In genomic region chr5:2284678-2285077, GRCh38 we compare ENCODE assay signal across 20 cellular contexts.
"Had no signal": no experiment of that assay in that cellular context is flagged by ENCODE, and none has a peak within 500 bp of the region (broad histone marks: within the 10 kb centered on the region; RNA-seq: fewer than 3 reads in every experiment).

No MANE protein-coding gene starts in this region.

- H3K36me3 ChIP-seq: esophagus squamous epithelium, gastrocnemius medialis, heart right ventricle, left lung had no signal

- H3K4me3 ChIP-seq: coronary artery, esophagus squamous epithelium, gastrocnemius medialis, heart right ventricle, left lung, lung had no signal

- H3K9me3 ChIP-seq: esophagus squamous epithelium, gastrocnemius medialis, heart right ventricle, left lung had no signal

- H3K4me1 ChIP-seq: esophagus squamous epithelium, gastrocnemius medialis, heart right ventricle, left lung had no signal

- H3K27me3 ChIP-seq: esophagus squamous epithelium, gastrocnemius medialis, heart right ventricle had no signal

- DNase-seq: effector CD8-positive, alpha-beta T cell; effector memory CD8-positive, alpha-beta T cell; endodermal cell; erythroblast; esophagus squamous epithelium; foreskin fibroblast; foreskin melanocyte; gastrocnemius medialis; glutamatergic neuron; head of caudate nucleus; heart right ventricle; hippocampal formation; left cardiac atrium; left lung; left ventricle myocardium superior; mammary epithelial cell; midbrain had no signal

- H3K27ac ChIP-seq: coronary artery, epithelial cell of prostate, esophagus squamous epithelium, gastrocnemius medialis, heart right ventricle, left lung had no signal
